ENCODE assay signal across 9 cellular contexts in genomic region chr5:88251048-88251711, GRCh38. TPM values are rescaled to one million over a fixed set of nuclear protein-coding genes. Genes with fewer than 3 reads are reported as not detected.
DNase-seq lines count a peak whose midpoint lies in the region; ATAC-seq and TF ChIP-seq lines count a peak whose summit lies in the region.
"Had no signal": no experiment of that assay in that cellular context is flagged by ENCODE, and none has a peak within 500 bp of the region (broad histone marks: within the 10 kb centered on the region; RNA-seq: fewer than 3 reads in every experiment).

No MANE protein-coding gene starts in this region.

- TF ChIP-seq CTCF in WTC11 (IDR thresholded peaks at IDR 0.05) (no peak), body of pancreas (IDR thresholded peaks at IDR 0.05) (no peak), uterus (IDR thresholded peaks at IDR 0.05) (no peak)

- CTCF ChIA-PET in WTC11 (lab: Charles Lee), result no interaction called here

- TF ChIP-seq POLR2A in body of pancreas (IDR thresholded peaks at IDR 0.05) (no peak), uterus (IDR thresholded peaks at IDR 0.05) (no peak)

- H3K9me3 ChIP-seq in body of pancreas (no peaks in the 10 kb centered on the region), uterus (no peaks in the 10 kb centered on the region)

- H3K9me3 Mint-ChIP-seq in WTC11 (no peaks in the 10 kb centered on the region), immature natural killer cell (no peaks in the 10 kb centered on the region)

- intact Hi-C loops in body of pancreas (cut with DNase I), result no loop called here
- intact Hi-C loops in uterus (cut with DNase I; ENCODE audit: low total_unique reads), result no loop called here

- H3K4me3 Mint-ChIP-seq in WTC11 (no peak overlapping the region), immature natural killer cell (peak overlapping the region in 3 of 5 donors; percentile 8 to 19 (median 11))

- H3K27ac Mint-ChIP-seq in WTC11 (0 out of 2 replicates have a peak overlapping the region, but pooled peaks have one; percentile 55), immature natural killer cell (peak overlapping the region; percentile 46 to 87 (median 66))

- H3K4me3 ChIP-seq in body of pancreas (no peak overlapping the region), uterus (no peak overlapping the region)
- H3K4me3 ChIP-seq: coronary artery had no signal

- 88 to 90% methylated on average over 2 of the region's 2 CpGs for WGBS in body of pancreas, 2 donors

- ATAC-seq in GM19043 (IDR thresholded peaks at IDR 0.05; ENCODE audit: low read depth, unreplicated experiment) (peak; percentile 46), HG02852 (IDR thresholded peaks at IDR 0.05; ENCODE audit: unreplicated experiment) (peak; percentile 72), WTC11 (no peak), body of pancreas (no peak)

- peaks cover 77% of the 10 kb centered on the region for H3K4me1 Mint-ChIP-seq in WTC11
- H3K4me1 Mint-ChIP-seq in immature natural killer cell, result peaks cover 55 to 96% of the 10 kb centered on the region in 2 donors

- no peaks in the 10 kb centered on the region for H3K27me3 ChIP-seq in body of pancreas
- H3K27me3 ChIP-seq in uterus, result no peaks in the 10 kb centered on the region

- H3K36me3 Mint-ChIP-seq in WTC11 (peaks cover 3% of the 10 kb centered on the region; the same call in 1 of the 2 replicates), immature natural killer cell (no peaks in the 10 kb centered on the region)

- H3K27ac ChIP-seq in body of pancreas (no peak overlapping the region), uterus (no peak overlapping the region)
- H3K27ac ChIP-seq: coronary artery had no signal

- POLR2A ChIA-PET in WTC11 (lab: Charles Lee), result no interaction called here

- no peak for DNase-seq in WTC11 (ENCODE audit: low spot score)
- DNase-seq in immature natural killer cell, result peak; percentile 13 to 51 (median 24)
- DNase-seq in body of pancreas, result no peak
- no peak for DNase-seq in NCI-H2029 (lab: John Stamatoyannopoulos, UW)
- no peak for DNase-seq in uterus
- no peak for DNase-seq in NCI-H1105 treated with DMSO at 0.1 percent for 48 hours (lab: John Stamatoyannopoulos, UW)

- no peaks in the 10 kb centered on the region for H3K36me3 ChIP-seq in body of pancreas (replicated peaks in 1 of 2; ENCODE audit: insufficient read depth in 1 of 2, low read depth in 2 of 2)
- H3K36me3 ChIP-seq in uterus, result no peaks in the 10 kb centered on the region

- H3K27me3 Mint-ChIP-seq in WTC11 (ENCODE audit: low read depth) (no peaks in the 10 kb centered on the region), immature natural killer cell (ENCODE audit: low read depth in 3 of 3) (peaks cover 0 to 2% (median 0%) of the 10 kb centered on the region in 3 donors)

- H3K4me1 ChIP-seq in body of pancreas, result no peaks in the 10 kb centered on the region
- no peaks in the 10 kb centered on the region for H3K4me1 ChIP-seq in uterus

TF ChIP-seq in WTC11, 78 proteins besides CTCF, POLR2A, EP300 and RAD21:
- TF ChIP-seq KAT7 (CRISPR knock-in tag; IDR thresholded peaks at IDR 0.05; ENCODE audit: borderline replicate concordance) (no peak), MAX (CRISPR knock-in tag; IDR thresholded peaks at IDR 0.05) (no peak), TCF7 (CRISPR knock-in tag; IDR thresholded peaks at IDR 0.05; ENCODE audit: low read depth) (no peak), AR (CRISPR knock-in tag; IDR thresholded peaks at IDR 0.05) (no peak), ZNF263 (CRISPR knock-in tag; IDR thresholded peaks at IDR 0.05; ENCODE audit: low read depth) (no peak)

RNA-seq across cellular contexts. Expression of gene TMEM161B, which starts 17.5 kb away (rescaled TPM):
- total RNA-seq in WTC11 (2021), result 14.1 to 17.0 TPM (median 15.5 TPM) in 3 replicates
- polyA plus RNA-seq in immature natural killer cell, result 10 to 100 TPM in 1 of 3 donors, 1 to 10 TPM in 2; 5.6 to 12.1 (median 7.3) TPM
- total RNA-seq in body of pancreas, result 10 to 100 TPM in 1 of 2 donors, 1 to 10 TPM in 1; 6.9 to 12.2 TPM
- 10 to 100 TPM; 26.4 to 53.4 (median 42.2) TPM for total RNA-seq in uterus

Comparison
In these comparisons a context has a peak if more than half of its experiments do, and no peak if none do; other contexts are left out.
1. ATAC-seq: peak in GM19043 (single experiment) and HG02852 (single experiment); none in WTC11 (single experiment) and body of pancreas (single experiment).
2. DNase-seq: peak in immature natural killer cell (3 of 3); none in WTC11 (single experiment), body of pancreas (0 of 4), NCI-H2029 (single experiment), uterus (0 of 2) and NCI-H1105 treated with DMSO at 0.1 percent for 48 hours (single experiment).